Comparison of ENCODE assay signal across 39 cellular contexts in the genomic region with DNA sequence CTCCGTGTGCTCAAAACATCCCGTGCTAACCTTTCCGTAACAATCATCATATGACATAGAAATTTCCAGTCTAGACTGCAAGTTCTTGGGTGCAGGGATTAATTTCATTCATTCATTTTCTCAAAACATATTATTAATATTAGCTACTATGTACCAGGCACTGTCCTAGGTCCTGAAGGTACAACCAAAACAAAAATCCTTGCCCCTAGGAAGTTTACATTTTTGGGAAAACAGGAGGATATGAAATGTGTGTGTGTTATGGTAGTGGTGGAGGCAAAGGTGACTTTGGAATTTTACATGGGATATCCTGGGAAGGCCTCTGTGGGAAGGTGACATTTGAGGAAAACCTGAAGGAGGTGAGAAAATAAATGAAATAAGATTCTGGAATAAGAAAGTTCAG.
"Had no signal": no experiment of that assay in that cellular context is flagged by ENCODE, and none has a peak within 500 bp of the region (broad histone marks: within the 10 kb centered on the region; RNA-seq: fewer than 3 reads in every experiment).

No MANE protein-coding gene starts in this region.

- ATAC-seq: activated naive CD4-positive, alpha-beta T cell treated with anti-CD3 and anti-CD28 coated beads, Interleukin-2, amount 50 U/mL, for 72 hours; activated naive CD8-positive, alpha-beta T cell treated with anti-CD3 and anti-CD28 coated beads, Interleukin-2, amount 50 U/mL, for 24 hours; activated T-cell treated with anti-CD3 and anti-CD28 coated beads, Interleukin-2, amount 50 U/mL, for 4 hours; activated T-cell treated with anti-CD3 and anti-CD28 coated beads, Interleukin-2, amount 50 U/mL, for 72 hours; activated T-helper 17 cell treated with anti-CD3 and anti-CD28 coated beads, Interleukin-2, amount 50 U/mL, for 72 hours; body of pancreas had no signal

- H3K4me1 ChIP-seq: adrenal gland, ascending aorta, body of pancreas, breast epithelium had no signal

- H3K27me3 Mint-ChIP-seq: activated naive CD4-positive, alpha-beta T cell treated with anti-CD3 and anti-CD28 coated beads, Interleukin-2, amount 10 ng/mL, durations not matched to agents 7 days and 5 days; activated naive CD4-positive, alpha-beta T cell treated with anti-CD3 and anti-CD28 coated beads, Interleukin-2, amount 50 U/mL, for 24 hours; activated naive CD8-positive, alpha-beta T cell; activated naive CD8-positive, alpha-beta T cell treated with anti-CD3 and anti-CD28 coated beads for 36 hours; activated naive CD8-positive, alpha-beta T cell treated with anti-CD3 and anti-CD28 coated beads, Interleukin-2, amount 10 ng/mL, durations not matched to agents 7 days and 5 days; activated naive CD8-positive, alpha-beta T cell treated with anti-CD3 and anti-CD28 coated beads, Interleukin-2, amount 50 U/mL, for 24 hours; activated T-cell treated with anti-CD3 and anti-CD28 coated beads, Interleukin-2, amount 50 U/mL, for 24 hours; activated T-helper 17 cell treated with anti-CD3 and anti-CD28 coated beads, Interleukin-2, amount 50 U/mL, for 72 hours; brain; central memory CD8-positive, alpha-beta T cell had no signal

- H3K36me3 Mint-ChIP-seq: activated naive CD4-positive, alpha-beta T cell treated with anti-CD3 and anti-CD28 coated beads, Interleukin-2, amount 10 ng/mL, durations not matched to agents 7 days and 5 days; activated naive CD4-positive, alpha-beta T cell treated with anti-CD3 and anti-CD28 coated beads, Interleukin-2, amount 50 U/mL, for 24 hours; activated naive CD4-positive, alpha-beta T cell treated with anti-CD3 and anti-CD28 coated beads, Interleukin-2, amount 50 U/mL, for 72 hours; activated naive CD8-positive, alpha-beta T cell; activated naive CD8-positive, alpha-beta T cell treated with anti-CD3 and anti-CD28 coated beads for 36 hours; activated naive CD8-positive, alpha-beta T cell treated with anti-CD3 and anti-CD28 coated beads, Interleukin-2, amount 10 ng/mL, durations not matched to agents 7 days and 5 days; brain had no signal

- H3K36me3 ChIP-seq: adrenal gland, ascending aorta, brain microvascular endothelial cell, breast epithelium, cardiac muscle cell had no signal

- H3K9me3 Mint-ChIP-seq: activated naive CD4-positive, alpha-beta T cell treated with anti-CD3 and anti-CD28 coated beads for 36 hours had no signal

- H3K27ac Mint-ChIP-seq: activated naive CD4-positive, alpha-beta T cell treated with anti-CD3 and anti-CD28 coated beads for 36 hours; activated naive CD4-positive, alpha-beta T cell treated with anti-CD3 and anti-CD28 coated beads, Interleukin-2, amount 10 ng/mL, durations not matched to agents 7 days and 5 days; activated naive CD4-positive, alpha-beta T cell treated with anti-CD3 and anti-CD28 coated beads, Interleukin-2, amount 50 U/mL, for 24 hours; activated naive CD4-positive, alpha-beta T cell treated with anti-CD3 and anti-CD28 coated beads, Interleukin-2, amount 50 U/mL, for 72 hours; activated naive CD8-positive, alpha-beta T cell; activated naive CD8-positive, alpha-beta T cell treated with anti-CD3 and anti-CD28 coated beads for 36 hours; activated naive CD8-positive, alpha-beta T cell treated with anti-CD3 and anti-CD28 coated beads, Interleukin-2, amount 10 ng/mL, durations not matched to agents 7 days and 5 days; activated naive CD8-positive, alpha-beta T cell treated with anti-CD3 and anti-CD28 coated beads, Interleukin-2, amount 50 U/mL, for 24 hours; activated T-cell treated with anti-CD3 and anti-CD28 coated beads, Interleukin-2, amount 50 U/mL, for 24 hours; activated T-cell treated with anti-CD3 and anti-CD28 coated beads, Interleukin-2, amount 50 U/mL, for 72 hours; activated T-helper 1 cell treated with anti-CD3 and anti-CD28 coated beads, Interleukin-12 subunit alpha, Interleukin-12 subunit beta, Interleukin-2, Interleukin-4 antibody, amounts not matched to agents 30 ng/mL and 10 ng/mL and 1 ng/mL, durations not matched to agents 14 hours and 24 hours and 36 hours; activated T-helper 17 cell treated with anti-CD3 and anti-CD28 coated beads, Interleukin-2, amount 50 U/mL, for 72 hours; activated T-helper 2 cell treated with anti-CD3 and anti-CD28 coated beads, Interferon-gamma antibody, Interleukin-2, Interleukin-4, amounts not matched to agents 10 μg/mL and 5 μg/mL and 100 μg/mL, durations not matched to agents 14 hours and 24 hours and 36 hours had no signal

- H3K4me3 Mint-ChIP-seq: activated naive CD4-positive, alpha-beta T cell treated with anti-CD3 and anti-CD28 coated beads for 36 hours; activated naive CD4-positive, alpha-beta T cell treated with anti-CD3 and anti-CD28 coated beads, Interleukin-2, amount 10 ng/mL, durations not matched to agents 7 days and 5 days; activated naive CD4-positive, alpha-beta T cell treated with anti-CD3 and anti-CD28 coated beads, Interleukin-2, amount 50 U/mL, for 24 hours; activated naive CD8-positive, alpha-beta T cell; activated naive CD8-positive, alpha-beta T cell treated with anti-CD3 and anti-CD28 coated beads for 36 hours; activated naive CD8-positive, alpha-beta T cell treated with anti-CD3 and anti-CD28 coated beads, Interleukin-2, amount 10 ng/mL, durations not matched to agents 7 days and 5 days; activated naive CD8-positive, alpha-beta T cell treated with anti-CD3 and anti-CD28 coated beads, Interleukin-2, amount 50 U/mL, for 24 hours; activated T-cell treated with anti-CD3 and anti-CD28 coated beads, Interleukin-2, amount 50 U/mL, for 24 hours; activated T-cell treated with anti-CD3 and anti-CD28 coated beads, Interleukin-2, amount 50 U/mL, for 4 hours; activated T-cell treated with anti-CD3 and anti-CD28 coated beads, Interleukin-2, amount 50 U/mL, for 72 hours; activated T-helper 1 cell treated with anti-CD3 and anti-CD28 coated beads, Interleukin-12 subunit alpha, Interleukin-12 subunit beta, Interleukin-2, Interleukin-4 antibody, amounts not matched to agents 30 ng/mL and 10 ng/mL and 1 ng/mL, durations not matched to agents 14 hours and 24 hours and 36 hours; activated T-helper 17 cell treated with anti-CD3 and anti-CD28 coated beads, Interleukin-2, amount 50 U/mL, for 72 hours; brain; central memory CD8-positive, alpha-beta T cell had no signal

- H3K27me3 ChIP-seq: adrenal gland, ascending aorta, body of pancreas, brain microvascular endothelial cell, breast epithelium, cardiac muscle cell had no signal

- FAIRE-seq: astrocyte, bronchial epithelial cell had no signal

- H3K4me3 ChIP-seq: adrenal gland, ascending aorta, body of pancreas, breast epithelium, cardiac muscle cell had no signal

- H3K27ac ChIP-seq: adrenal gland, ascending aorta, body of pancreas, brain microvascular endothelial cell, breast epithelium, cardiac muscle cell had no signal

- DNase-seq: activated effector memory CD4-positive, alpha-beta T cell treated with anti-CD3 and anti-CD28 coated beads, Interleukin-2, amount 50 U/mL, for 16 hours; activated effector memory CD4-positive, alpha-beta T cell treated with Interleukin-2 at 50 U/mL for 16 hours; activated gamma-delta T cell; activated gamma-delta T cell treated with Interleukin-2 at 50 U/mL for 16 hours; activated naive CD4-positive, alpha-beta T cell; activated naive CD4-positive, alpha-beta T cell treated with anti-CD3 and anti-CD28 coated beads for 36 hours; activated naive CD4-positive, alpha-beta T cell treated with anti-CD3 and anti-CD28 coated beads, Interleukin-2, amount 10 ng/mL, durations not matched to agents 7 days and 5 days; activated naive CD4-positive, alpha-beta T cell treated with anti-CD3 and anti-CD28 coated beads, Interleukin-2, amount 50 U/mL, for 16 hours; activated naive CD4-positive, alpha-beta T cell treated with Interleukin-2 at 50 U/mL for 16 hours; activated naive CD8-positive, alpha-beta T cell treated with anti-CD3 and anti-CD28 coated beads for 36 hours; activated naive CD8-positive, alpha-beta T cell treated with anti-CD3 and anti-CD28 coated beads, Interleukin-2, amount 10 ng/mL, durations not matched to agents 7 days and 5 days; activated naive CD8-positive, alpha-beta T cell treated with anti-CD3 and anti-CD28 coated beads, Interleukin-2, amount 50 U/mL, for 24 hours; activated T-cell treated with anti-CD3 and anti-CD28 coated beads, Interleukin-2, amount 50 U/mL, for 24 hours; activated T-cell treated with anti-CD3 and anti-CD28 coated beads, Interleukin-2, amount 50 U/mL, for 4 hours; activated T-cell treated with anti-CD3 and anti-CD28 coated beads, Interleukin-2, amount 50 U/mL, for 48 hours; activated T-cell treated with anti-CD3 and anti-CD28 coated beads, Interleukin-2, amount 50 U/mL, for 72 hours; adrenal gland; amniotic stem cell; amygdala; anterior cingulate cortex; aorta; body of pancreas; brain microvascular endothelial cell; caudate nucleus; central memory CD4-positive, alpha-beta T cell; cerebellar nuclear complex had no signal

- H3K4me1 Mint-ChIP-seq: activated naive CD4-positive, alpha-beta T cell treated with anti-CD3 and anti-CD28 coated beads, Interleukin-2, amount 10 ng/mL, durations not matched to agents 7 days and 5 days; activated naive CD4-positive, alpha-beta T cell treated with anti-CD3 and anti-CD28 coated beads, Interleukin-2, amount 50 U/mL, for 24 hours; activated naive CD8-positive, alpha-beta T cell treated with anti-CD3 and anti-CD28 coated beads for 36 hours; activated naive CD8-positive, alpha-beta T cell treated with anti-CD3 and anti-CD28 coated beads, Interleukin-2, amount 10 ng/mL, durations not matched to agents 7 days and 5 days; activated naive CD8-positive, alpha-beta T cell treated with anti-CD3 and anti-CD28 coated beads, Interleukin-2, amount 50 U/mL, for 24 hours; activated T-helper 17 cell treated with anti-CD3 and anti-CD28 coated beads, Interleukin-2, amount 50 U/mL, for 72 hours; central memory CD8-positive, alpha-beta T cell had no signal

- H3K9me3 ChIP-seq: adrenal gland, ascending aorta, body of pancreas, breast epithelium had no signal
